ENCODE assay signal across 16 cellular contexts in the genomic region with DNA sequence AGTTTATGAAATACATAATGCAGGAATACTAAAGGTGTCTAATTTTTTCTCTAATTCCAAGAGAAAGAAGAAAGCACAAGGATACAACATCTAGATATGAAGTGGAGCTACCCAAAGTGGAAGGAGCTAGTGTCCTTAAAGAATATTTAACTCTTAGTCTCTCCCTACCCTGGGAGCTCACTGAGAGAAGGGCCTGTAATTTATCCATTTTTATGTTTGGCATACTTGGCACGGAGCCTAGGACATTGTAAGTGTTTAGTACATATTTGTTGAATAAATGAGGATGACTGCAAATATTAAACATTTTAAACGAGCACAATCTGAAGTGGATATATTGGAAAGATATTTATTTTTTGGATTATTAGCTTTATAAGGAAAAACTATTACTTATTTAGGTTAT.
"Had no signal": no experiment of that assay in that cellular context is flagged by ENCODE, and none has a peak within 500 bp of the region (broad histone marks: within the 10 kb centered on the region; RNA-seq: fewer than 3 reads in every experiment).

No MANE protein-coding gene starts in this region.

- H3K27ac ChIP-seq: coronary artery, tibial nerve, vagina, VCaP had no signal

- H3K9me3 ChIP-seq: tibial nerve, vagina had no signal

- H3K4me3 ChIP-seq: coronary artery, tibial nerve, vagina had no signal

- H3K36me3 ChIP-seq: tibial nerve, vagina had no signal

- H3K4me1 ChIP-seq: vagina had no signal

- DNase-seq: activated CD4-positive, alpha-beta T cell treated with anti-CD3 and anti-CD28 coated beads for 4 hours; activated CD8-positive, alpha-beta memory T cell treated with anti-CD3 and anti-CD28 coated beads, Interleukin-2, amount 50 U/mL, for 4 hours; activated CD8-positive, alpha-beta T cell treated with anti-CD3 and anti-CD28 coated beads for 36 hours; effector CD4-positive, alpha-beta T cell; immature natural killer cell; left cardiac atrium; mammary epithelial cell; naive thymus-derived CD8-positive, alpha-beta T cell; right cardiac atrium; stimulated activated CD4-positive, alpha-beta T cell treated with anti-CD3 and anti-CD28 coated beads, Interleukin-2, amount 100 ng/mL, for 24 hours; stimulated activated naive B cell treated with anti-CD40 and anti-IgM and Interleukin-4, amounts not matched to agents 10 μg/mL and 1 μg/mL and 100 μg/mL, for 72 hours; T-helper 9 cell had no signal

- H3K27me3 ChIP-seq: tibial nerve, vagina had no signal
